In genomic region chr15:99763827-99764226, GRCh38 we compare ENCODE assay signal across 1 cellular context.
TF ChIP-seq lines count a peak whose summit lies in the region.

No MANE protein-coding gene starts in this region.

TF ChIP-seq in GM23338, 12 proteins besides CTCF, POLR2A, EP300 and RAD21:
- TF ChIP-seq ZNF462 (CRISPR knock-in tag; IDR thresholded peaks at IDR 0.05) (no peak), JUNB (IDR thresholded peaks at IDR 0.05; ENCODE audit: unreplicated experiment) (no peak), STAT1 (IDR thresholded peaks at IDR 0.05; ENCODE audit: unreplicated experiment) (no peak), ETS1 (IDR thresholded peaks at IDR 0.05) (no peak), NANOG (IDR thresholded peaks at IDR 0.05; ENCODE audit: borderline replicate concordance) (no peak), CREB1 (CRISPR knock-in tag; IDR thresholded peaks at IDR 0.05; ENCODE audit: low read depth) (no peak), REST (IDR thresholded peaks at IDR 0.05; ENCODE audit: unreplicated experiment) (no peak), EZH2phosphoT487 (IDR thresholded peaks at IDR 0.05; ENCODE audit: unreplicated experiment) (no peak), POLR2AphosphoS5 (IDR thresholded peaks at IDR 0.05; ENCODE audit: low read depth) (no peak), ZNF114 (CRISPR knock-in tag; IDR thresholded peaks at IDR 0.05) (no peak), ZNF331 (CRISPR knock-in tag; IDR thresholded peaks at IDR 0.05; ENCODE audit: low read depth) (no peak), EZH2 (IDR thresholded peaks at IDR 0.05; ENCODE audit: low read depth, unreplicated experiment) (no peak)
